Comparison of ENCODE assay signal across 8 cellular contexts in genomic region chr3:195954752-195955119, GRCh38. TPM values are rescaled to one million over a fixed set of nuclear protein-coding genes. Genes with fewer than 3 reads are reported as not detected.
DNase-seq lines count a peak whose midpoint lies in the region; ATAC-seq and TF ChIP-seq lines count a peak whose summit lies in the region.
"Not testable (repeated sequence)": the region's sequence is repeated elsewhere in the genome, so short reads cannot be mapped to it uniquely, and the experiment has no call there.

No MANE protein-coding gene starts in this region.

- H3K36me3 ChIP-seq in WERI-Rb-1, result not testable (repeated sequence)
- H3K36me3 ChIP-seq in neuron (ENCODE audit: insufficient read depth, low read length), result peaks cover 12% of the 10 kb centered on the region

- peaks cover 21% of the 10 kb centered on the region for H3K4me1 Mint-ChIP-seq in activated naive CD8-positive, alpha-beta T cell treated with anti-CD3 and anti-CD28 coated beads, Interleukin-2, amount 10 ng/mL, durations not matched to agents 7 days and 5 days

- H3K9me3 Mint-ChIP-seq in activated naive CD8-positive, alpha-beta T cell treated with anti-CD3 and anti-CD28 coated beads, Interleukin-2, amount 10 ng/mL, durations not matched to agents 7 days and 5 days, result not testable (repeated sequence)

- H3K27ac Mint-ChIP-seq in activated naive CD8-positive, alpha-beta T cell treated with anti-CD3 and anti-CD28 coated beads, Interleukin-2, amount 10 ng/mL, durations not matched to agents 7 days and 5 days, result not testable (repeated sequence)

- H2AFZ ChIP-seq in neuron (ENCODE audit: low read depth, low read length), result not testable (repeated sequence)

- H3K4me3 Mint-ChIP-seq in activated naive CD8-positive, alpha-beta T cell treated with anti-CD3 and anti-CD28 coated beads, Interleukin-2, amount 10 ng/mL, durations not matched to agents 7 days and 5 days, result peak overlapping the region; percentile 51

- H3K27me3 Mint-ChIP-seq in activated naive CD8-positive, alpha-beta T cell treated with anti-CD3 and anti-CD28 coated beads, Interleukin-2, amount 10 ng/mL, durations not matched to agents 7 days and 5 days, result not testable (repeated sequence)

- DNase-seq in WERI-Rb-1; activated naive CD8-positive, alpha-beta T cell treated with anti-CD3 and anti-CD28 coated beads, Interleukin-2, amount 10 ng/mL, durations not matched to agents 7 days and 5 days; Right ventricle myocardium inferior (ENCODE audit: missing footprints); stimulated activated naive CD8-positive, alpha-beta T cell treated with anti-CD3 and anti-CD28 coated beads, Interleukin-15, Interleukin-2, amounts not matched to agents 100 U/mL and 50 U/mL, for 24 hours: not testable (repeated sequence)

- ATAC-seq in GM21723 (IDR thresholded peaks at IDR 0.05; ENCODE audit: unreplicated experiment) (peak; percentile 63), HG03354 (IDR thresholded peaks at IDR 0.05; ENCODE audit: poor library complexity, severe bottlenecking, unreplicated experiment) (peak; percentile 65), Right ventricle myocardium inferior (peak; percentile 27)
- ATAC-seq in activated naive CD8-positive, alpha-beta T cell treated with anti-CD3 and anti-CD28 coated beads, Interleukin-2, amount 10 ng/mL, durations not matched to agents 7 days and 5 days (ENCODE audit: low read depth), result peak; percentile 50
- peak; percentile 43 for ATAC-seq in stimulated activated naive CD8-positive, alpha-beta T cell treated with anti-CD3 and anti-CD28 coated beads, Interleukin-15, Interleukin-2, amounts not matched to agents 100 U/mL and 50 U/mL, for 24 hours

- TF ChIP-seq CTCF in GM12875 (IDR thresholded peaks at IDR 0.05; ENCODE audit: borderline replicate concordance, insufficient read depth, low read depth, low read length); WERI-Rb-1 (IDR thresholded peaks at IDR 0.05; ENCODE audit: low read depth, low read length): not testable (repeated sequence)

- H3K9me3 ChIP-seq in WERI-Rb-1 (ENCODE audit: severe bottlenecking); neuron (ENCODE audit: low read length): not testable (repeated sequence)

- H3K4me3 ChIP-seq in GM12875 (ENCODE audit: low read depth, low read length) (peak overlapping the region; percentile 44), WERI-Rb-1 (ENCODE audit: low read depth, low read length) (peak overlapping the region; percentile 30), neuron (ENCODE audit: low read length) (peak overlapping the region; percentile 55)

- not testable (repeated sequence) for H3K36me3 Mint-ChIP-seq in activated naive CD8-positive, alpha-beta T cell treated with anti-CD3 and anti-CD28 coated beads, Interleukin-2, amount 10 ng/mL, durations not matched to agents 7 days and 5 days

- H3K27ac ChIP-seq in WERI-Rb-1, result not testable (repeated sequence)

- H3K4me1 ChIP-seq in neuron (ENCODE audit: insufficient read depth, low read length), result not testable (repeated sequence)

- H3K27me3 ChIP-seq in WERI-Rb-1 (ENCODE audit: insufficient read depth, low read depth, severe bottlenecking); neuron (ENCODE audit: insufficient read depth, low read length): not testable (repeated sequence)

- POLR2A ChIA-PET in activated naive CD8-positive, alpha-beta T cell treated with anti-CD3 and anti-CD28 coated beads, Interleukin-2, amount 10 ng/mL, durations not matched to agents 7 days and 5 days (lab: Charles Lee), result interaction anchor here (0.5 kb wide), 1 partner anchor 47 kb away, joined by 4 read pairs; the partner anchor contains the start of gene TNK2

- intact Hi-C loops in Right ventricle myocardium inferior (cut with DNase I), result not testable (repeated sequence)

RNA-seq across cellular contexts. Expression of gene TNK2, which starts 46.4 kb away (rescaled TPM):
- 100 to 1,000 TPM; 136 to 166 TPM for total RNA-seq in activated naive CD8-positive, alpha-beta T cell treated with anti-CD3 and anti-CD28 coated beads, Interleukin-2, amount 10 ng/mL, durations not matched to agents 7 days and 5 days
- total RNA-seq in Right ventricle myocardium inferior, result 31.7 TPM
